In the genomic region with DNA sequence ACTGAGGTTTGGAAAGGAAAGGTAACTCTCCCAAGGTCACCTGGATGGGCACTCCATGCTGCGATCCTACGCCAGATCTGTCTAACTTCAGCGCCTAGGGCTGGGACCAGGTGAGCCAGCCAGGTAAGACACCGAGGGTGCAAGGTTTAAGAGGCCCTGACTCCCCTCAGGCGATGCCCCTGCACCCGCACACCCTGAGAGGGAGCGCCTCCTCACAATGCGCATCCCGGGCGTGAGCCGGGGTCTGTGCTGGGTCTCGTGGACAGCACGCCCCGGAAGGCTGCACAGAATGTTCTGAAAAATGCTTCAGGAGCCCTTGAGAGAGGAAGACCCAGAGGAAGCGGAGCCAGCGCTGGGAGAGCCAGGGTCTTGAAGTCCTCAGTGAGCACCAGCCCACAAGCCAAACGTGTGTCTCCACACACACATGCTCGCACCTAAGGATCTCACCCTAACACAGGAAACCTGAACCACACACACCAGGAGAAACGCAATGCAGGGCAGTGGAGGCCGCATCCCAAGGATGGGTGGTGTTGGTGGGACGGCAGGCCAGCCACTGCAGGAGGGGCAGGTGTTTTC, we compare ENCODE assay signal across 1 cellular context.
TF ChIP-seq lines count a peak whose summit lies in the region.

No MANE protein-coding gene starts in this region.

TF ChIP-seq in H1, 55 proteins besides CTCF, POLR2A, EP300 and RAD21:
- TF ChIP-seq FOSL1 (IDR thresholded peaks at IDR 0.05; ENCODE audit: insufficient read depth, low read depth, low read length) (no peak), CHD2 (IDR thresholded peaks at IDR 0.05; ENCODE audit: low read length) (no peak), SRF (IDR thresholded peaks at IDR 0.05; ENCODE audit: low read depth, low read length) (no peak), CEBPB (IDR thresholded peaks at IDR 0.05; ENCODE audit: low read depth, low read length) (no peak), BACH1 (IDR thresholded peaks at IDR 0.05; ENCODE audit: low read length) (no peak), EGR1 (IDR thresholded peaks at IDR 0.05; ENCODE audit: borderline replicate concordance, low read depth, low read length) (no peak), EZH2 (IDR thresholded peaks at IDR 0.05; ENCODE audit: low read depth, low read length, severe bottlenecking) (no peak), CTBP2 (IDR thresholded peaks at IDR 0.05; ENCODE audit: borderline replicate concordance, insufficient read depth, insufficient read length, low read length) (no peak), RXRA (IDR thresholded peaks at IDR 0.05; ENCODE audit: insufficient read depth, low read depth, low read length) (no peak), TAF7 (optimal IDR thresholded peaks at IDR 0.05; ENCODE audit: borderline replicate concordance, low read depth, low read length) (no peak), NRF1 (IDR thresholded peaks at IDR 0.05; ENCODE audit: low read depth, low read length) (no peak), RNF2 (IDR thresholded peaks at IDR 0.05; ENCODE audit: borderline replicate concordance, low read depth, low read length, missing control alignments, poor library complexity, severe bottlenecking) (no peak), GABPA (IDR thresholded peaks at IDR 0.05; ENCODE audit: borderline replicate concordance, insufficient read depth, low read length) (no peak), SP2 (IDR thresholded peaks at IDR 0.05; ENCODE audit: low read length) (no peak), PHF8 (conservative IDR thresholded peaks at IDR 0.05; ENCODE audit: low read depth, low read length) (no peak), BCL11A (IDR thresholded peaks at IDR 0.05; ENCODE audit: low read depth in 2 of 2, low read length in 2 of 2) (no peak)
- TF ChIP-seq, protein P1, sequence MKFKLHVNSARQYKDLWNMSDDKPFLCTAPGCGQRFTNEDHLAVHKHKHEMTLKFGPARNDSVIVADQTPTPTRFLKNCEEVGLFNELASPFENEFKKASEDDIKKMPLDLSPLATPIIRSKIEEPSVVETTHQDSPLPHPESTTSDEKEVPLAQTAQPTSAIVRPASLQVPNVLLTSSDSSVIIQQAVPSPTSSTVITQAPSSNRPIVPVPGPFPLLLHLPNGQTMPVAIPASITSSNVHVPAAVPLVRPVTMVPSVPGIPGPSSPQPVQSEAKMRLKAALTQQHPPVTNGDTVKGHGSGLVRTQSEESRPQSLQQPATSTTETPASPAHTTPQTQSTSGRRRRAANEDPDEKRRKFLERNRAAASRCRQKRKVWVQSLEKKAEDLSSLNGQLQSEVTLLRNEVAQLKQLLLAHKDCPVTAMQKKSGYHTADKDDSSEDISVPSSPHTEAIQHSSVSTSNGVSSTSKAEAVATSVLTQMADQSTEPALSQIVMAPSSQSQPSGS (IDR thresholded peaks at IDR 0.05; ENCODE audit: low read length) = no peak
- TF ChIP-seq, protein P2, sequence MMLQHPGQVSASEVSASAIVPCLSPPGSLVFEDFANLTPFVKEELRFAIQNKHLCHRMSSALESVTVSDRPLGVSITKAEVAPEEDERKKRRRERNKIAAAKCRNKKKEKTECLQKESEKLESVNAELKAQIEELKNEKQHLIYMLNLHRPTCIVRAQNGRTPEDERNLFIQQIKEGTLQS (IDR thresholded peaks at IDR 0.05; ENCODE audit: insufficient read depth, low read depth, low read length) = no peak
